Comparison of ENCODE assay signal across 9 cellular contexts in the genomic region with DNA sequence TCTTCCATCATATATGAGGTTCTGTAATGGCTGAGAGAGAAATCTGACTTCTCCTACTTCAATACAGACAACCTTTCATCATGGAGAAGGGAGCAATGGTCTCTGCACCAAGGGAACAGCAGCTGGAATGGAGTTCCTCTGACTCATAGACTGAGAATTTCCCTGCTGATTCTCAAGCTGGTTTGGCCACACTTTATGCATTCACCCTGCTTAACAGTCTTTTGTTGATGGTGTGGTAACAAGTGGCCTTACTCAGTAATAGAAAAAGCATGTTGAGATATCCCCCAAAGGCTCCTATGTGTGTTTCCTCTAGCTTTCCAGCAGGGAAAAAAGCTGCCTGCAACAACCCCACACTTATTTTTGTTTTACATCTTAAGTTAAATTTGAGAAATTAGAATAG.
DNase-seq lines count a peak whose midpoint lies in the region; ATAC-seq and TF ChIP-seq lines count a peak whose summit lies in the region.
"Had no signal": no experiment of that assay in that cellular context is flagged by ENCODE, and none has a peak within 500 bp of the region (broad histone marks: within the 10 kb centered on the region; RNA-seq: fewer than 3 reads in every experiment).

No MANE protein-coding gene starts in this region.

- no peaks in the 10 kb centered on the region for H3K36me3 ChIP-seq in HUES64 (ENCODE audit: insufficient read depth, low read length)
- no peaks in the 10 kb centered on the region for H3K36me3 ChIP-seq in lung (ENCODE audit: control insufficient read depth in 2 of 2, insufficient read depth in 2 of 2, low read length in 2 of 2)

- peak; percentile 37; the same call in 1 of the 2 replicates for TF ChIP-seq CTCF in AG04450 (IDR thresholded peaks at IDR 0.05; ENCODE audit: low read depth, low read length)
- TF ChIP-seq CTCF in lung (IDR thresholded peaks at IDR 0.05; ENCODE audit: control extremely low read depth, extremely low read depth), result no peak

- H3K27ac ChIP-seq in AG04450 (ENCODE audit: low read depth, low read length), result peak overlapping the region; percentile 94
- H3K27ac ChIP-seq in HUES64 (ENCODE audit: low read depth, low read length), result peak overlapping the region; percentile 72
- no peak overlapping the region for H3K27ac ChIP-seq in lung (ENCODE audit: low read depth in 1 of 2, low read length in 1 of 2)

- H3K27me3 ChIP-seq in AG04450 (ENCODE audit: control insufficient read depth, insufficient read depth, low read length) (no peaks in the 10 kb centered on the region), HUES64 (ENCODE audit: insufficient read depth, low read length) (no peaks in the 10 kb centered on the region), lung (ENCODE audit: control insufficient read depth, insufficient read depth) (no peaks in the 10 kb centered on the region)

- ATAC-seq in lung (ENCODE audit: insufficient read depth, low FRiP score), result peak; percentile 84
- no peak for ATAC-seq in HG02973 (IDR thresholded peaks at IDR 0.05; ENCODE audit: unreplicated experiment)
- no peak for ATAC-seq in HG02981 (IDR thresholded peaks at IDR 0.05; ENCODE audit: unreplicated experiment)
- ATAC-seq in HG02970 (IDR thresholded peaks at IDR 0.05; ENCODE audit: low FRiP score, unreplicated experiment), result no peak

- H3K4me1 ChIP-seq in HUES64 (ENCODE audit: insufficient read depth, low read length), result peaks cover 44% of the 10 kb centered on the region; the same call in 1 of the 2 replicates
- H3K4me1 ChIP-seq in lung (ENCODE audit: control insufficient read depth in 2 of 2, insufficient read depth in 2 of 2, low read length in 2 of 2), result no peaks in the 10 kb centered on the region

- CTCF ChIA-PET in AG04450 (lab: Charles Lee), result interaction anchor here (1.2 to 2.5 kb wide), 3 partner anchors 12 to 206 kb away, joined by 3 to 12 read pairs (median 10); no protein-coding TSS in a partner anchor

- H3K4me3 ChIP-seq in AG04450 (ENCODE audit: low read depth, low read length), result no peak overlapping the region
- H3K4me3 ChIP-seq in HUES64 (ENCODE audit: low read length), result no peak overlapping the region
- no peak overlapping the region for H3K4me3 ChIP-seq in lung

- DNase-seq in AG04450 (ENCODE audit: low read depth, low spot score) (peak; percentile 97), dermis blood vessel endothelial cell (peak; percentile 92), lung (ENCODE audit: low spot score) (no peak)
- no peak for DNase-seq in activated T-cell treated with anti-CD3 and anti-CD28 coated beads, Interleukin-2, amount 50 U/mL, for 1 hour
- DNase-seq: KBM-7 had no signal

- no peaks in the 10 kb centered on the region for H3K9me3 ChIP-seq in AG04450 (ENCODE audit: control insufficient read depth, insufficient read depth, low read length)
- H3K9me3 ChIP-seq in HUES64 (ENCODE audit: insufficient read depth, low read depth, low read length), result no peaks in the 10 kb centered on the region
- no peaks in the 10 kb centered on the region for H3K9me3 ChIP-seq in lung (ENCODE audit: control insufficient read depth in 2 of 2, insufficient read depth in 1 of 2, low read length in 1 of 2)

- POLR2A ChIA-PET in AG04450 (lab: Yijun Ruan, JAX), result interaction anchor here (0.6 to 2.0 kb wide), 7 partner anchors 11 to 66 kb away, joined by 3 to 16 read pairs (median 7); no protein-coding TSS in a partner anchor

- H3K9ac ChIP-seq in HUES64 (ENCODE audit: low read depth, low read length), result peak overlapping the region; percentile 28; the same call in 1 of the 2 replicates

Comparison
In these comparisons a context has a peak if more than half of its experiments do, and no peak if none do; other contexts are left out.
1. DNase-seq: peak in AG04450 (single experiment) and dermis blood vessel endothelial cell (single experiment); none in lung (single experiment) and activated T-cell treated with anti-CD3 and anti-CD28 coated beads, Interleukin-2, amount 50 U/mL, for 1 hour (single experiment).
2. H3K27ac ChIP-seq: peak in AG04450 (single experiment) and HUES64 (single experiment); none in lung (0 of 2).